ENCODE assay signal across 8 cellular contexts in the genomic region with DNA sequence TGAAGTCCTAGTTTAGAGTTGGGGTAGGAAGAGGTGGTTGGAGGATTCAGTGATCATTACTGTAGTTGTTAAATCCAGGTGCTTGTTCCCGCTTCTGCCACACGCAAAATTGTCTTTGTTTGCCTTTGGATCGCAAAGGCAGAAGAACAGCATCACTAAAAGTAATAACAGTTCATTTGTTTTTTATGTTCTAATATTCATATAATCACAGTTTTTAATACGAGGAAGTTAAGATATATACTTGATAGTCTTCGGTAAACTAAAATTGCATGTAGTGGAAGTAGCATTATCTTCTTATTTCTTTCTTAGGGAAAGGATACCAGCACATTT. TPM values are rescaled to one million over a fixed set of nuclear protein-coding genes. Genes with fewer than 3 reads are reported as not detected.
DNase-seq lines count a peak whose midpoint lies in the region; ATAC-seq and TF ChIP-seq lines count a peak whose summit lies in the region.

No MANE protein-coding gene starts in this region.

- DNase-seq in NCI-H2196 (lab: John Stamatoyannopoulos, UW; ENCODE audit: unreplicated experiment) (peak; percentile 29), NCI-H2196 treated with DMSO at 0.1 percent for 48 hours (lab: John Stamatoyannopoulos, UW; ENCODE audit: unreplicated experiment) (no peak), NCI-H1694 (lab: John Stamatoyannopoulos, UW) (peak; percentile 37), ovary (no peak), ureter (ENCODE audit: low spot score) (no peak), AG08396 (ENCODE audit: low spot score) (no peak)

- no peak for TF ChIP-seq CTCF in ovary (IDR thresholded peaks at IDR 0.05)

- no peak for ATAC-seq in GM21381 (IDR thresholded peaks at IDR 0.05; ENCODE audit: unreplicated experiment)

- 1 to 2% (median 1%) methylated on average over 5 of the region's 5 CpGs for WGBS in ovary, 3 donors

- peak overlapping the region; percentile 93 for H3K9ac ChIP-seq in endocrine pancreas (ENCODE audit: control insufficient read depth, insufficient read depth, low read length)

- TF ChIP-seq EP300 in ovary (IDR thresholded peaks at IDR 0.05), result no peak

- H3K4me1 ChIP-seq in endocrine pancreas (ENCODE audit: control insufficient read depth, insufficient read depth, low read length) (peaks cover 34% of the 10 kb centered on the region), ovary (ENCODE audit: insufficient read depth) (peaks cover 3% of the 10 kb centered on the region)

- no peaks in the 10 kb centered on the region for H3K36me3 ChIP-seq in endocrine pancreas (ENCODE audit: control insufficient read depth, insufficient read depth, low read length)
- H3K36me3 ChIP-seq in ovary, result no peaks in the 10 kb centered on the region

- H3K4me3 ChIP-seq in endocrine pancreas (ENCODE audit: control insufficient read depth, insufficient read depth, low read length) (peak overlapping the region; percentile 99), ovary (peak overlapping the region; percentile 60)

- H3K27me3 ChIP-seq in endocrine pancreas (ENCODE audit: control insufficient read depth, insufficient read depth, low read length) (no peaks in the 10 kb centered on the region), ovary (no peaks in the 10 kb centered on the region)

- intact Hi-C loops in ovary (cut with DNase I), result loop anchor here in 1 of 4 donors (5.0 to 10.0 kb wide), 2 partner anchors 45 to 107 kb away; a partner anchor contains a TSS

- TF ChIP-seq POLR2A in ovary (IDR thresholded peaks at IDR 0.05), result no peak

- H3K9me3 ChIP-seq in endocrine pancreas (ENCODE audit: control insufficient read depth, low read length), result no peaks in the 10 kb centered on the region
- H3K9me3 ChIP-seq in ovary, result no peaks in the 10 kb centered on the region

- H3K27ac ChIP-seq in ovary, result no peak overlapping the region

RNA-seq across cellular contexts. Expression of a gene that starts 0.4 kb away (rescaled TPM):
- total RNA-seq in ovary (10 to 100 TPM; 20.5 to 50.6 (median 47.6) TPM), ureter (83.9 TPM)
- 10 to 100 TPM; 34.7 to 52.5 TPM for polyA plus RNA-seq in ovary

RNA-seq across cellular contexts. Expression of a gene that starts 0.7 kb away (rescaled TPM):
- total RNA-seq in ovary (10 to 100 TPM; 10.6 to 21.1 (median 18.1) TPM), ureter (34.2 TPM)
- polyA plus RNA-seq in ovary, result 1 to 10 TPM; 3.4 to 6.5 TPM

RNA-seq across cellular contexts. Expression of a gene that starts 43.8 kb away (rescaled TPM):
- total RNA-seq in ovary, result 100 to 1,000 TPM in 1 of 7 donors, 10 to 100 TPM in 6; 50.0 to 111 (median 67.9) TPM
- polyA plus RNA-seq in ovary, result 10 to 100 TPM; 26.7 to 88.7 TPM
- 187 TPM for total RNA-seq in ureter

Comparison
In these comparisons a context has a peak if more than half of its experiments do, and no peak if none do; other contexts are left out.
1. DNase-seq: peak in NCI-H2196 (single experiment) and NCI-H1694 (single experiment); none in NCI-H2196 treated with DMSO at 0.1 percent for 48 hours (single experiment), ovary (0 of 5), ureter (single experiment) and AG08396 (single experiment).